In genomic region chr19:49502866-49503581, GRCh38 we compare ENCODE assay signal across 8 cellular contexts. TPM values are rescaled to one million over a fixed set of nuclear protein-coding genes. Genes with fewer than 3 reads are reported as not detected.
DNase-seq lines count a peak whose midpoint lies in the region; ATAC-seq and TF ChIP-seq lines count a peak whose summit lies in the region.

No MANE protein-coding gene starts in this region.

- H3K9me3 Mint-ChIP-seq in activated CD4-positive, alpha-beta memory T cell treated with anti-CD3 and anti-CD28 coated beads, Interleukin-2, amount 10 ng/mL, durations not matched to agents 7 days and 5 days: no peaks in the 10 kb centered on the region

- CTCF ChIA-PET in activated CD4-positive, alpha-beta memory T cell treated with anti-CD3 and anti-CD28 coated beads, Interleukin-2, amount 10 ng/mL, durations not matched to agents 7 days and 5 days (lab: Charles Lee): interaction anchor here (0.6 to 10.8 kb wide), 16 partner anchors 27 to 195 kb away, joined by 3 to 255 read pairs (median 4); partner anchors contain the start of gene PRMT1

- TF ChIP-seq CTCF in BE2C (IDR thresholded peaks at IDR 0.05; ENCODE audit: low read depth, low read length) (peak; percentile 66), parathyroid adenoma (IDR thresholded peaks at IDR 0.05) (peak; percentile 75)

- no peak for ATAC-seq in GM18909 (IDR thresholded peaks at IDR 0.05; ENCODE audit: poor library complexity, unreplicated experiment)

- H3K4me1 ChIP-seq in BE2C: peaks cover 19% of the 10 kb centered on the region
- H3K4me1 ChIP-seq in parathyroid adenoma: peaks cover 5% of the 10 kb centered on the region

- H2AFZ ChIP-seq in parathyroid adenoma: peak overlapping the region; percentile 52

- no peaks in the 10 kb centered on the region for H3K27me3 Mint-ChIP-seq in activated CD4-positive, alpha-beta memory T cell treated with anti-CD3 and anti-CD28 coated beads, Interleukin-2, amount 10 ng/mL, durations not matched to agents 7 days and 5 days

- H3K4me3 Mint-ChIP-seq in activated CD4-positive, alpha-beta memory T cell treated with anti-CD3 and anti-CD28 coated beads, Interleukin-2, amount 10 ng/mL, durations not matched to agents 7 days and 5 days: no peak overlapping the region

- peaks cover 25% of the 10 kb centered on the region for H3K36me3 ChIP-seq in BE2C
- no peaks in the 10 kb centered on the region for H3K36me3 ChIP-seq in parathyroid adenoma (ENCODE audit: control insufficient read depth, insufficient read depth, low read length)

- H3K27ac ChIP-seq in parathyroid adenoma: no peak overlapping the region

- no peak overlapping the region for H3K4me2 ChIP-seq in parathyroid adenoma (ENCODE audit: low read length)

- H3K79me2 ChIP-seq in parathyroid adenoma: no peaks in the 10 kb centered on the region

- H3K4me1 Mint-ChIP-seq in activated CD4-positive, alpha-beta memory T cell treated with anti-CD3 and anti-CD28 coated beads, Interleukin-2, amount 10 ng/mL, durations not matched to agents 7 days and 5 days: peaks cover 51% of the 10 kb centered on the region

- no peak overlapping the region for H3K9ac ChIP-seq in parathyroid adenoma

- H3K9me3 ChIP-seq in BE2C (no peaks in the 10 kb centered on the region), parathyroid adenoma (ENCODE audit: control insufficient read depth, low read length) (no peaks in the 10 kb centered on the region)

- DNase-seq in BE2C: peak; percentile 70
- peak; percentile 59 for DNase-seq in HCEC 1CT
- DNase-seq in NCI-H524 (lab: John Stamatoyannopoulos, UW): peak; percentile 68 to 84
- peak; percentile 63 for DNase-seq in activated CD4-positive, alpha-beta memory T cell treated with anti-CD3 and anti-CD28 coated beads, Interleukin-2, amount 10 ng/mL, durations not matched to agents 7 days and 5 days
- peak; percentile 98 for DNase-seq in fibroblast of gingiva (ENCODE audit: low read depth)
- DNase-seq in iPS-NIHi11 (ENCODE audit: low spot score): no peak

- H3K4me3 ChIP-seq in BE2C (ENCODE audit: low read depth, low read length): no peak overlapping the region
- H3K4me3 ChIP-seq in parathyroid adenoma (ENCODE audit: low read depth, low read length): no peak overlapping the region

- POLR2A ChIA-PET in activated CD4-positive, alpha-beta memory T cell treated with anti-CD3 and anti-CD28 coated beads, Interleukin-2, amount 10 ng/mL, durations not matched to agents 7 days and 5 days (lab: Charles Lee): interaction anchor here (0.6 to 2.3 kb wide), 13 partner anchors 13 to 831 kb away, joined by 3 to 12 read pairs (median 5); partner anchors contain the start of genes PRMT1 and RPL13A

- H3K36me3 Mint-ChIP-seq in activated CD4-positive, alpha-beta memory T cell treated with anti-CD3 and anti-CD28 coated beads, Interleukin-2, amount 10 ng/mL, durations not matched to agents 7 days and 5 days (ENCODE audit: low read depth): peaks cover 25% of the 10 kb centered on the region

- peak overlapping the region; percentile 81 for H3K27ac Mint-ChIP-seq in activated CD4-positive, alpha-beta memory T cell treated with anti-CD3 and anti-CD28 coated beads, Interleukin-2, amount 10 ng/mL, durations not matched to agents 7 days and 5 days

- H3K27me3 ChIP-seq in BE2C: no peaks in the 10 kb centered on the region
- H3K27me3 ChIP-seq in parathyroid adenoma (ENCODE audit: control insufficient read depth, insufficient read depth, low read length): no peaks in the 10 kb centered on the region

RNA-seq across cellular contexts. Expression of gene RPS11, which starts 6.8 kb away (rescaled TPM):
- 2,730 TPM for polyA plus RNA-seq in BE2C (2012; ENCODE audit: insufficient read depth, insufficient read length, low read depth)
- 1,000 to 10,000 TPM; 2,194 to 2,385 TPM for total RNA-seq in activated CD4-positive, alpha-beta memory T cell treated with anti-CD3 and anti-CD28 coated beads, Interleukin-2, amount 10 ng/mL, durations not matched to agents 7 days and 5 days

RNA-seq across cellular contexts. Expression of gene FCGRT, which starts 9.4 kb away (rescaled TPM):
- 8.4 TPM for polyA plus RNA-seq in BE2C (2012; ENCODE audit: insufficient read depth, insufficient read length, low read depth)
- 10 to 100 TPM; 10.2 to 11.1 TPM for total RNA-seq in activated CD4-positive, alpha-beta memory T cell treated with anti-CD3 and anti-CD28 coated beads, Interleukin-2, amount 10 ng/mL, durations not matched to agents 7 days and 5 days

RNA-seq across cellular contexts. Expression of gene RPL13A, which starts 15.6 kb away (rescaled TPM):
- polyA plus RNA-seq in BE2C (2012; ENCODE audit: insufficient read depth, insufficient read length, low read depth): 1,267 TPM
- 1,000 to 10,000 TPM; 2,417 to 2,463 TPM for total RNA-seq in activated CD4-positive, alpha-beta memory T cell treated with anti-CD3 and anti-CD28 coated beads, Interleukin-2, amount 10 ng/mL, durations not matched to agents 7 days and 5 days

RNA-seq across cellular contexts. Expression of gene RCN3, which starts 24.8 kb away (rescaled TPM):
- 7.2 TPM for polyA plus RNA-seq in BE2C (2012; ENCODE audit: insufficient read depth, insufficient read length, low read depth)
- 1 to 10 TPM; 1.8 to 2.0 TPM for total RNA-seq in activated CD4-positive, alpha-beta memory T cell treated with anti-CD3 and anti-CD28 coated beads, Interleukin-2, amount 10 ng/mL, durations not matched to agents 7 days and 5 days

RNA-seq across cellular contexts. Expression of gene FLT3LG, which starts 29.0 kb away (rescaled TPM):
- polyA plus RNA-seq in BE2C (2012; ENCODE audit: insufficient read depth, insufficient read length, low read depth): 1.7 TPM
- 100 to 1,000 TPM; 187 to 197 TPM for total RNA-seq in activated CD4-positive, alpha-beta memory T cell treated with anti-CD3 and anti-CD28 coated beads, Interleukin-2, amount 10 ng/mL, durations not matched to agents 7 days and 5 days
